Comparison of ENCODE assay signal across 1 cellular context in genomic region chr20:1298888-1299511, GRCh38.
TF ChIP-seq lines count a peak whose summit lies in the region.

No MANE protein-coding gene starts in this region.

TF ChIP-seq in HepG2, 621 proteins besides CTCF, POLR2A, EP300 and RAD21 (continued from another document):
- TF ChIP-seq NFATC3 (CRISPR knock-in tag; IDR thresholded peaks at IDR 0.05) (no peak), ZNF547 (CRISPR knock-in tag; IDR thresholded peaks at IDR 0.05) (0 out of 2 replicates have a peak, but pooled peaks have one; percentile 37), ZNF101 (CRISPR knock-in tag; IDR thresholded peaks at IDR 0.05; ENCODE audit: borderline replicate concordance, low read depth) (no peak)
TF ChIP-seq in HepG2: peak in this region for 2.
